ENCODE assay signal across 1 cellular context in genomic region chr2:241702155-241702404, GRCh38.
TF ChIP-seq lines count a peak whose summit lies in the region.

No MANE protein-coding gene starts in this region.

TF ChIP-seq in GM23338, 12 proteins besides CTCF, POLR2A, EP300 and RAD21 (continued from another document):
- TF ChIP-seq ZNF462 (CRISPR knock-in tag; IDR thresholded peaks at IDR 0.05) = no peak
TF ChIP-seq in GM23338: peak in this region for 0.
